26 cellular contexts compared by ENCODE assay signal in genomic region chr5:17054911-17055310, GRCh38.
"Had no signal": no experiment of that assay in that cellular context is flagged by ENCODE, and none has a peak within 500 bp of the region (broad histone marks: within the 10 kb centered on the region; RNA-seq: fewer than 3 reads in every experiment).

No MANE protein-coding gene starts in this region.

- FAIRE-seq: kidney had no signal

- H3K36me3 ChIP-seq: gastroesophageal sphincter, heart left ventricle, left lung, prostate gland, right atrium auricular region, stomach, thyroid gland, vagina had no signal

- H3K9me3 ChIP-seq: gastroesophageal sphincter, heart left ventricle, left lung, mucosa of descending colon, prostate gland, right atrium auricular region, stomach, thyroid gland, vagina had no signal

- ATAC-seq: esophagus mucosa; foreskin keratinocyte; gastroesophageal sphincter; heart left ventricle; left lung; mucosa of descending colon; natural killer cell treated with Interleukin-12 subunit alpha and Interleukin-12 subunit beta and Interleukin-15 and Interleukin-18, amount 100 ng/mL, for 72 hours; sciatic nerve; stimulated activated effector memory CD8-positive, alpha-beta T cell treated with anti-CD3 and anti-CD28 coated beads, Interleukin-12 subunit alpha, Interleukin-12 subunit beta, amount 100 ng/mL, for 72 hours had no signal

- H3K4me3 ChIP-seq: gastroesophageal sphincter, heart left ventricle, hepatocyte, left lung, mucosa of descending colon, prostate gland, right atrium auricular region, stomach, thyroid gland, vagina had no signal

- H2AFZ ChIP-seq: hepatocyte had no signal

- H3K4me1 ChIP-seq: vagina had no signal

- H3K27me3 ChIP-seq: foreskin keratinocyte, gastroesophageal sphincter, heart left ventricle, hepatocyte, left lung, right atrium auricular region, stomach, thyroid gland, vagina had no signal

- DNase-seq: effector CD8-positive, alpha-beta T cell; endodermal cell; foreskin keratinocyte; heart left ventricle; kidney; left lung; mesenchymal stem cell; mucosa of descending colon; naive B cell; nucleus accumbens; stimulated activated CD4-positive, alpha-beta T cell treated with anti-CD3 and anti-CD28 coated beads, Interleukin-2, amount 100 ng/mL, for 24 hours; stimulated activated CD4-positive, alpha-beta T cell treated with anti-CD3 and anti-CD28 coated beads, Interleukin-4, amount 100 ng/mL, for 24 hours; stimulated activated naive CD4-positive, alpha-beta T cell treated with Interleukin-2 at 50 U/mL for 16 hours; stomach; thyroid gland; trophoblast cell had no signal

- H3K4me2 ChIP-seq: hepatocyte had no signal

- H3K79me2 ChIP-seq: hepatocyte had no signal

- H3K27ac ChIP-seq: epithelial cell of prostate, foreskin keratinocyte, gastroesophageal sphincter, hepatocyte, left lung, prostate gland, right atrium auricular region, stomach, thyroid gland, vagina had no signal
